ENCODE assay signal across 8 cellular contexts in the genomic region with DNA sequence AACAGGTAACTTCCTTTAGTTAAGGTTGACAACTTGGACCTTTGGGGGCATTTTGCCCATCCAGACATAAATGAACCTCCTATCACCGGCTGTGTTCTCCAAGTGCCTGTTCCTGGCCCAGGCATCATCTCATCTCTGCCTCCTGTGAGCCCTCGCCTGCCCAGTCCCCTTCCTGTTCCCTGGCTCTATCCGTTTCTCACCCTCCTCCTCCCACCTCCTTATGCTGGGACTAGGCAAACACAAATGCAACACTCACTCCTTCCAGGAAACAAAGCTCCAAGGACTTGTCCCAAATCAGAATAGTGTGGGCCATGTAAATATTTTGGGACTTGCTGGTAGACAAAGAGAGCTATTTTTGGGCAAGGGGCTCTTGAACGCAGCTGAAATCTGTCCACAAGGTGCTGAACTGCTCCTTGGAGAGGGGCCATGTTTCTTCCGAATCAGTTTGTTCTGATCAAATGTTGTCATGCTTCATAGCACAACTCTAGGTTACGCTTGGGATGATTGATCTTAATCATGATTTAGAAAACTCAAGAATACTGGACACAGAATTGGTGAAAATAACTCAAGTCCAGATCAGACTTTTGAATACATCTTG. TPM values are rescaled to one million over a fixed set of nuclear protein-coding genes. Genes with fewer than 3 reads are reported as not detected.
DNase-seq lines count a peak whose midpoint lies in the region; ATAC-seq and TF ChIP-seq lines count a peak whose summit lies in the region.

No MANE protein-coding gene starts in this region.

- H3K4ac ChIP-seq in trophoblast cell (ENCODE audit: low read depth, low read length) (no peak overlapping the region), mesendoderm (ENCODE audit: low read depth, low read length) (no peak overlapping the region)

- no peaks in the 10 kb centered on the region for H3K9me3 ChIP-seq in CD4-positive, CD25-positive, alpha-beta regulatory T cell (ENCODE audit: control insufficient read depth in 2 of 2, low read length in 2 of 2)
- H3K9me3 ChIP-seq in SU-DHL-6 (ENCODE audit: insufficient read depth, low read length) (no peaks in the 10 kb centered on the region), trophoblast cell (ENCODE audit: insufficient read depth, low read depth, low read length) (peaks cover 2% of the 10 kb centered on the region)

- H3K27me3 ChIP-seq in CD4-positive, CD25-positive, alpha-beta regulatory T cell (ENCODE audit: control insufficient read depth, insufficient read depth, low read length) = no peaks in the 10 kb centered on the region
- H3K27me3 ChIP-seq in SU-DHL-6 (ENCODE audit: low read length) = no peaks in the 10 kb centered on the region
- H3K27me3 ChIP-seq in trophoblast cell (ENCODE audit: insufficient read depth, low read length) = no peaks in the 10 kb centered on the region
- no peaks in the 10 kb centered on the region for H3K27me3 ChIP-seq in mesendoderm (ENCODE audit: insufficient read depth, low read length, poor library complexity)

- no peak overlapping the region for H2BK12ac ChIP-seq in trophoblast cell (ENCODE audit: low read length)

- peaks cover 21% of the 10 kb centered on the region for H3F3A ChIP-seq in SU-DHL-6 (ENCODE audit: insufficient read depth)

- no peak for ATAC-seq in CD4-positive, CD25-positive, alpha-beta regulatory T cell (ENCODE audit: low read depth in 2 of 2)
- ATAC-seq in HG02798 (IDR thresholded peaks at IDR 0.05; ENCODE audit: poor library complexity, unreplicated experiment) (no peak), HG03378 (IDR thresholded peaks at IDR 0.05; ENCODE audit: unreplicated experiment) (no peak)

- H3K9me3 Mint-ChIP-seq in CD4-positive, CD25-positive, alpha-beta regulatory T cell = peaks cover 0 to 3% (median 0%) of the 10 kb centered on the region in 7 donors

- no peak overlapping the region for H4K5ac ChIP-seq in mesendoderm (ENCODE audit: low read length)

- peaks cover 67% of the 10 kb centered on the region for H3K79me2 ChIP-seq in SU-DHL-6 (ENCODE audit: insufficient read depth, low read length)
- no peaks in the 10 kb centered on the region for H3K79me2 ChIP-seq in trophoblast cell (ENCODE audit: control insufficient read depth, insufficient read depth, low read length, poor library complexity)
- H3K79me2 ChIP-seq in mesendoderm (ENCODE audit: control insufficient read depth, insufficient read depth, low read length) = no peaks in the 10 kb centered on the region

- peak overlapping the region; percentile 71 for H3K4me3 ChIP-seq in CD4-positive, CD25-positive, alpha-beta regulatory T cell (ENCODE audit: low read depth, low read length)
- H3K4me3 ChIP-seq in SU-DHL-6 (ENCODE audit: insufficient read depth, low read length, poor library complexity, severe bottlenecking) = no peak overlapping the region
- H3K4me3 ChIP-seq in fibroblast of pulmonary artery (replicated peaks; ENCODE audit: low read depth, low read length) = no peak overlapping the region
- H3K4me3 ChIP-seq in trophoblast cell (ENCODE audit: low read depth, low read length) = no peak overlapping the region
- H3K4me3 ChIP-seq in mesendoderm (ENCODE audit: low read length) = no peak overlapping the region

- peaks cover 4% of the 10 kb centered on the region for H3K27me3 Mint-ChIP-seq in CD4-positive, CD25-positive, alpha-beta regulatory T cell

- no peak overlapping the region for H4K91ac ChIP-seq in trophoblast cell (ENCODE audit: low read depth, low read length)

- H3K14ac ChIP-seq in trophoblast cell (ENCODE audit: low read length) = no peak overlapping the region

- H3K4me2 ChIP-seq in SU-DHL-6 (ENCODE audit: low read depth, low read length, poor library complexity, severe bottlenecking) (no peak overlapping the region), trophoblast cell (ENCODE audit: low read length) (no peak overlapping the region), mesendoderm (ENCODE audit: low read length) (no peak overlapping the region)

- no peak overlapping the region for H2AFZ ChIP-seq in SU-DHL-6 (ENCODE audit: low read depth, low read length, severe bottlenecking)
- H2AFZ ChIP-seq in trophoblast cell (ENCODE audit: insufficient read depth, low read length, poor library complexity) = no peak overlapping the region

- H3K9ac ChIP-seq in SU-DHL-6 (ENCODE audit: low read length) (no peak overlapping the region), trophoblast cell (ENCODE audit: low read length) (no peak overlapping the region), mesendoderm (ENCODE audit: low read length) (no peak overlapping the region)

- H4K8ac ChIP-seq in trophoblast cell (ENCODE audit: low read depth, low read length) (no peak overlapping the region), mesendoderm (ENCODE audit: low read depth, low read length) (no peak overlapping the region)

- no CpG with 5 or more reads among the region's 6 CpGs for WGBS in trophoblast cell (ENCODE audit: extremely low coverage, insufficient coverage, insufficient read length)
- no CpG with 5 or more reads among the region's 6 CpGs for WGBS in mesendoderm (ENCODE audit: extremely low coverage, insufficient coverage, low lambda C conversion rate)

- no peak overlapping the region for H2BK15ac ChIP-seq in mesendoderm (replicated peaks; ENCODE audit: low read depth)

- no peak overlapping the region for H2BK120ac ChIP-seq in trophoblast cell (ENCODE audit: insufficient read depth, low read length, poor library complexity)
- H2BK120ac ChIP-seq in mesendoderm (ENCODE audit: low read depth, low read length) = no peak overlapping the region

- H3K23ac ChIP-seq in trophoblast cell (ENCODE audit: low read length) = no peak overlapping the region
- no peak overlapping the region for H3K23ac ChIP-seq in mesendoderm (ENCODE audit: low read length)

- no peak overlapping the region for H2BK5ac ChIP-seq in trophoblast cell (ENCODE audit: low read depth, low read length, poor library complexity)
- H2BK5ac ChIP-seq in mesendoderm (ENCODE audit: low read length) = no peak overlapping the region

- no peak overlapping the region for H3K56ac ChIP-seq in mesendoderm (ENCODE audit: low read length)

- no peak overlapping the region for H2AK5ac ChIP-seq in trophoblast cell (ENCODE audit: low read length)
- H2AK5ac ChIP-seq in mesendoderm (ENCODE audit: low read length) = no peak overlapping the region

- no peaks in the 10 kb centered on the region for H4K20me1 ChIP-seq in SU-DHL-6 (ENCODE audit: low read depth, low read length)

- peaks cover 32% of the 10 kb centered on the region for H3K36me3 ChIP-seq in CD4-positive, CD25-positive, alpha-beta regulatory T cell (ENCODE audit: control insufficient read depth, insufficient read depth, low read length)
- H3K36me3 ChIP-seq in SU-DHL-6 (ENCODE audit: low read length) (peaks cover 4% of the 10 kb centered on the region; the same call in 1 of the 2 replicates), trophoblast cell (ENCODE audit: control insufficient read depth in 1 of 2, insufficient read depth in 2 of 2, low read length in 2 of 2) (peaks cover 0 to 2% of the 10 kb centered on the region in 2 experiments), mesendoderm (ENCODE audit: control insufficient read depth, insufficient read depth, low read length) (no peaks in the 10 kb centered on the region)

- H3K4me1 Mint-ChIP-seq in CD4-positive, CD25-positive, alpha-beta regulatory T cell = peaks cover 40 to 97% (median 75%) of the 10 kb centered on the region in 4 donors

- H4K12ac ChIP-seq in trophoblast cell (ENCODE audit: low read depth, low read length) = no peak overlapping the region

- TF ChIP-seq CTCF in SU-DHL-6 (IDR thresholded peaks at IDR 0.05; ENCODE audit: insufficient read depth, low read length, poor library complexity, severe bottlenecking) = no peak
- no peak for TF ChIP-seq CTCF in fibroblast of pulmonary artery (IDR thresholded peaks at IDR 0.05; ENCODE audit: low read length, missing control alignments)

- H3K18ac ChIP-seq in trophoblast cell (ENCODE audit: low read length) (peak overlapping the region; percentile 10), mesendoderm (ENCODE audit: low read length) (no peak overlapping the region)

- H3K4me1 ChIP-seq in CD4-positive, CD25-positive, alpha-beta regulatory T cell (ENCODE audit: control insufficient read depth, insufficient read depth, low read length, poor library complexity, severe bottlenecking) = peaks cover 80% of the 10 kb centered on the region
- H3K4me1 ChIP-seq in trophoblast cell (ENCODE audit: control insufficient read depth in 1 of 2, insufficient read depth in 2 of 2, low read length in 2 of 2) (peaks cover 10 to 12% of the 10 kb centered on the region in 2 experiments), mesendoderm (ENCODE audit: control insufficient read depth, low read depth, low read length) (no peaks in the 10 kb centered on the region)

- H3K4me3 Mint-ChIP-seq in CD4-positive, CD25-positive, alpha-beta regulatory T cell = peak overlapping the region; percentile 55 to 83 (median 76)

- H3K36me3 Mint-ChIP-seq in CD4-positive, CD25-positive, alpha-beta regulatory T cell = peaks cover 29% of the 10 kb centered on the region

- H3K27ac ChIP-seq in CD4-positive, CD25-positive, alpha-beta regulatory T cell (ENCODE audit: insufficient read depth, low read length, poor library complexity, severe bottlenecking) = peak overlapping the region; percentile 86
- H3K27ac ChIP-seq in SU-DHL-6 (ENCODE audit: low read depth, low read length) (peak overlapping the region; percentile 42), trophoblast cell (ENCODE audit: low read depth, low read length) (no peak overlapping the region), mesendoderm (ENCODE audit: low read depth, low read length) (no peak overlapping the region)

- peak overlapping the region; percentile 94 to 98 (median 98) for H3K27ac Mint-ChIP-seq in CD4-positive, CD25-positive, alpha-beta regulatory T cell

- DNase-seq in CD4-positive, CD25-positive, alpha-beta regulatory T cell = no peak
- DNase-seq in fibroblast of pulmonary artery (ENCODE audit: low read depth) (peak; percentile 57), trophoblast cell (no peak), mesendoderm (no peak), NCI-H2107 treated with DMSO at 0.1 percent for 48 hours (lab: John Stamatoyannopoulos, UW; ENCODE audit: unreplicated experiment) (no peak)

- H3K79me1 ChIP-seq in trophoblast cell (ENCODE audit: low read length) = peaks cover 7% of the 10 kb centered on the region
- no peaks in the 10 kb centered on the region for H3K79me1 ChIP-seq in mesendoderm (ENCODE audit: low read length)

- H3K9me2 ChIP-seq in SU-DHL-6 (replicated peaks; ENCODE audit: insufficient read depth, low read length) = no peaks in the 10 kb centered on the region

RNA-seq across cellular contexts. Expression of gene MBP, which starts 25.3 kb away (rescaled TPM):
- 172 TPM for total RNA-seq in CD4-positive, CD25-positive, alpha-beta regulatory T cell
- polyA plus RNA-seq in CD4-positive, CD25-positive, alpha-beta regulatory T cell = 100 to 1,000 TPM; 134 to 145 (median 141) TPM
- 8.4 and 9.2 TPM in 2 replicates for polyA plus RNA-seq in trophoblast cell (2013)
- 5.9 TPM for polyA plus RNA-seq in mesendoderm (2013, experiment 1 of 2)
- 6.3 TPM for polyA plus RNA-seq in mesendoderm (2013, experiment 2 of 2)

Comparison
In these comparisons a context has a peak if more than half of its experiments do, and no peak if none do; other contexts are left out.
1. H3K27ac ChIP-seq: peak in CD4-positive, CD25-positive, alpha-beta regulatory T cell (single experiment) and SU-DHL-6 (single experiment); none in trophoblast cell (single experiment) and mesendoderm (single experiment).